8 cellular contexts compared by ENCODE assay signal in the genomic region with DNA sequence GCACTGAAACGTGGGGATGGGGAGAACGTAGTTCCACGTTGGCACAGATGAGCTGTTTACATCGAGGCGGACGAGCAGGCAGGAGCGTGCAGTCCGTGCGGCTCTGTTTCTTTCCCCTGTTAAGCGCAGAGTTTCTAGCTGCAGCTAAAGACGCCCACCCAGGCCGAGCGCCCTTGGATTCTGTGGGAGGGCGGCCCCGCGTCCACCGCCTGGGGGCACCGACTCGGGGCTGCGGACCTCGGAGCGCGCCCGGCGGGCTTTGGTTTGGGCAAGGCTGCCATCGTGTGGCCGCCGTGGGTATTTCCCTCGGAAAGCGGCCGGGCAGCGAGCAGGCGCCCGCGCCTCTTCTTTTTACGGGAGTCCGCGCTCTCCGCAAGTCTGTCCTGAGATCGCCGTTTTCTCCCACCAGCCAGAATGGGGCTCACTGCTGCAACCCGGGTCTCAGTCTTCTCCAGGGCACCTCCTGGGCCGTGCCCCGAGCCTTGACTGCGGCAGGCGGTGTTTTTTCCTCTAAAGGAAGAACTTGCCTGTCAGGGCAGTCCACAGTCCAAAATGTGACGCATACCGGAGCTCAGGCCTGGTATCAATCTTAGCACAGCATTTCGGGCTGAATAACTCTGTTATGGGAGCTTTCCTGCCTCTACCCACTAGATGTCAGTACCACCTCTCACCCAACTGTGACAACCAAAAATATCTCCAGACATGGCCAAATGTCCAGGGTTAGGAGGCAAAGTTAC.
DNase-seq lines count a peak whose midpoint lies in the region; ATAC-seq, FAIRE-seq and TF ChIP-seq lines count a peak whose summit lies in the region.

No MANE protein-coding gene starts in this region.

- H4K20me1 ChIP-seq in HCT116 (ENCODE audit: insufficient read depth) (no peaks in the 10 kb centered on the region), MM.1S (ENCODE audit: insufficient read depth, low read length) (no peaks in the 10 kb centered on the region), HepG2 (ENCODE audit: insufficient read depth, low read length) (no peaks in the 10 kb centered on the region)

- FAIRE-seq in GM12892 (lab: Jason Lieb, UNC) = peak; percentile 40
- peak; percentile 43 for FAIRE-seq in HepG2 (lab: Jason Lieb, UNC)

- TF ChIP-seq CTCF in HCT116 (IDR thresholded peaks at IDR 0.05 in 2 of 3, conservative IDR thresholded peaks at IDR 0.05 in 1 of 3; ENCODE audit: borderline replicate concordance in 1 of 3, insufficient read depth in 1 of 3, low read depth in 2 of 3, low read length in 2 of 3) (peak; percentile 53 to 68 (median 55)), MM.1S (IDR thresholded peaks at IDR 0.05; ENCODE audit: low read length) (peak; percentile 38), HepG2 (CRISPR knock-in tag; IDR thresholded peaks at IDR 0.05) (peak; percentile 85)

- peaks cover 4% of the 10 kb centered on the region for H3K9me3 Mint-ChIP-seq in activated CD4-positive, alpha-beta T cell treated with anti-CD3 and anti-CD28 coated beads for 36 hours (ENCODE audit: low read depth)

- 4% methylated on average over 11 of the region's 49 CpGs for WGBS in HepG2 (ENCODE audit: low lambda C conversion rate)

- CTCF ChIA-PET in HCT116 (lab: Charles Lee) = interaction anchor here (0.7 to 4.2 kb wide), 15 partner anchors 9 to 673 kb away, joined by 3 to 30 read pairs (median 4); no protein-coding TSS in a partner anchor
- CTCF ChIA-PET in activated CD4-positive, alpha-beta T cell treated with anti-CD3 and anti-CD28 coated beads for 36 hours (lab: Charles Lee) = interaction anchor here (0.5 to 7.5 kb wide), 14 partner anchors 10 to 482 kb away, joined by 3 to 67 read pairs (median 4); no protein-coding TSS in a partner anchor
- CTCF ChIA-PET in HepG2 (lab: Yijun Ruan, JAX; ENCODE audit: low intra/inter-chr PET ratio, low total read pairs) = interaction anchor here (1.0 to 1.7 kb wide), 2 partner anchors 115 to 117 kb away, joined by 3 to 12 read pairs; no protein-coding TSS in a partner anchor

- BruUV-seq in HCT116 (replicated peaks; lab: Mats Ljungman, UMichigan) = no TSS peak
- BruUV-seq in HepG2 (replicated peaks; lab: Mats Ljungman, UMichigan) = no TSS peak

- intact Hi-C loops in HCT116 (cut with micrococcal nuclease) (loop anchor here (2.0 to 10.0 kb wide), 2 partner anchors 118 to 344 kb away; no protein-coding TSS in a partner anchor), HepG2 (cut with micrococcal nuclease; ENCODE audit: unreplicated experiment) (loop anchor here (2.0 to 10.0 kb wide), 3 partner anchors 254 to 524 kb away; a partner anchor contains a TSS)
- intact Hi-C loops in activated CD4-positive, alpha-beta T cell treated with anti-CD3 and anti-CD28 coated beads for 36 hours (cut with DNase I, micrococcal nuclease) = loop anchor here (2.0 to 10.0 kb wide), 3 partner anchors 118 to 524 kb away; no protein-coding TSS in a partner anchor

- TF ChIP-seq POLR2A in GM12892 (IDR thresholded peaks at IDR 0.05; ENCODE audit: low read depth, low read length) (no peak), HCT116 (IDR thresholded peaks at IDR 0.05; ENCODE audit: borderline replicate concordance, extremely low read depth, insufficient read depth, insufficient read length) (no peak), HepG2 (IDR thresholded peaks at IDR 0.05; ENCODE audit: insufficient read depth in 1 of 2, low read depth in 2 of 2, low read length in 2 of 2) (no peak)

- no peaks in the 10 kb centered on the region for H3K9me3 ChIP-seq in HCT116 (ENCODE audit: control insufficient read depth in 1 of 2, insufficient read depth in 1 of 2, low read depth in 1 of 2, low read length in 2 of 2)
- no peaks in the 10 kb centered on the region for H3K9me3 ChIP-seq in MM.1S (replicated peaks; ENCODE audit: insufficient read depth, low read length)
- 0 out of 2 replicates have a peak, but pooled peaks cover 8% of the 10 kb centered on the region for H3K9me3 ChIP-seq in HepG2 (ENCODE audit: low read length)

- H2AFZ ChIP-seq in HCT116 (ENCODE audit: low read depth, low read length, poor library complexity, severe bottlenecking) (peak overlapping the region; percentile 91), MM.1S (ENCODE audit: low read length) (peak overlapping the region; percentile 69), HepG2 (ENCODE audit: low read length) (no peak overlapping the region)

- H3K9me2 ChIP-seq in HCT116 (ENCODE audit: insufficient read depth) (no peaks in the 10 kb centered on the region), MM.1S (replicated peaks; ENCODE audit: insufficient read depth, low read length) (no peaks in the 10 kb centered on the region)

- H3K4me3 ChIP-seq in HCT116 (replicated peaks in 1 of 2; ENCODE audit: low read depth in 1 of 2, low read length in 2 of 2) = peak overlapping the region; percentile 43 to 52
- H3K4me3 ChIP-seq in MM.1S (ENCODE audit: low read length) = peak overlapping the region; percentile 54
- H3K4me3 ChIP-seq in HepG2 (replicated peaks in 1 of 3; ENCODE audit: insufficient read depth in 1 of 3, low read depth in 2 of 3, low read length in 3 of 3) = peak overlapping the region; percentile 39 to 65 (median 44); a peak in 5 of 6 replicates

- H3K27ac ChIP-seq in HCT116 (ENCODE audit: low read depth, low read length) (no peak overlapping the region), MM.1S (ENCODE audit: low read length) (peak overlapping the region; percentile 23; the same call in 1 of the 2 replicates), HepG2 (ENCODE audit: extremely low read length, insufficient read depth, low read length) (no peak overlapping the region)

- TF ChIP-seq EP300 in HepG2 (IDR thresholded peaks at IDR 0.05; ENCODE audit: low read depth in 2 of 2, low read length in 2 of 2) (no peak), HepG2 (CRISPR knock-in tag; IDR thresholded peaks at IDR 0.05; ENCODE audit: borderline replicate concordance) (no peak)

- H3K79me2 ChIP-seq in HCT116 (ENCODE audit: insufficient read depth, low read length) = no peaks in the 10 kb centered on the region
- no peaks in the 10 kb centered on the region for H3K79me2 ChIP-seq in MM.1S (ENCODE audit: low read length)
- no peaks in the 10 kb centered on the region for H3K79me2 ChIP-seq in HepG2 (ENCODE audit: insufficient read depth, low read length)

- H3K27me3 ChIP-seq in HCT116 (ENCODE audit: insufficient read depth, low read length) (peaks cover 5% of the 10 kb centered on the region; the same call in 1 of the 2 replicates), MM.1S (replicated peaks; ENCODE audit: insufficient read depth, low read length) (no peaks in the 10 kb centered on the region), HepG2 (ENCODE audit: control insufficient read depth in 1 of 2, insufficient read depth in 2 of 2, low read length in 2 of 2) (peaks cover 0 to 37% of the 10 kb centered on the region in 2 experiments; a peak in 2 of 5 replicates)

- H3K36me3 ChIP-seq in HCT116 (ENCODE audit: control insufficient read depth in 1 of 2, insufficient read depth in 2 of 2, low read length in 2 of 2) = no peaks in the 10 kb centered on the region
- no peaks in the 10 kb centered on the region for H3K36me3 ChIP-seq in MM.1S (replicated peaks; ENCODE audit: insufficient read depth, low read length)
- H3K36me3 ChIP-seq in HepG2 (replicated peaks in 1 of 2; ENCODE audit: control insufficient read depth in 1 of 2, insufficient read depth in 2 of 2, low read length in 2 of 2) = no peaks in the 10 kb centered on the region

- RAD21 ChIA-PET in HCT116 (lab: Charles Lee; ENCODE audit: low non-redundant PET in 1 of 2, low total read pairs in 2 of 2, uncharacterized antibody in 2 of 2, unreplicated experiment in 2 of 2) = no interaction called here

- DNase-seq in GM12892 (ENCODE audit: insufficient read length) = peak; percentile 76
- DNase-seq in HCT116 (ENCODE audit: low read depth, low spot score) = peak; percentile 48
- peak; percentile 52 for DNase-seq in MM.1S
- DNase-seq in activated CD4-positive, alpha-beta T cell treated with anti-CD3 and anti-CD28 coated beads for 36 hours = peak; percentile 79
- peak; percentile 79 for DNase-seq in dedifferentiated amniotic fluid mesenchymal stem cell (ENCODE audit: extremely low spot score)
- peak; percentile 57 for DNase-seq in HepG2 (ENCODE audit: low spot score)
- peak; percentile 25 to 65 for DNase-seq in stimulated activated CD4-positive, alpha-beta T cell treated with anti-CD3 and anti-CD28 coated beads, Interleukin-4, amount 100 ng/mL, for 4 hours
- DNase-seq in NCI-H2107 treated with DMSO at 0.1 percent for 48 hours (lab: John Stamatoyannopoulos, UW; ENCODE audit: unreplicated experiment) = no peak

- POLR2A ChIA-PET in HCT116 (lab: Charles Lee) (no interaction called here), HepG2 (lab: Yijun Ruan, JAX) (no interaction called here)
- POLR2A ChIA-PET in activated CD4-positive, alpha-beta T cell treated with anti-CD3 and anti-CD28 coated beads for 36 hours (lab: Charles Lee) = no interaction called here

- H3K4me2 ChIP-seq in HCT116 (ENCODE audit: low read length) = peak overlapping the region; percentile 72
- H3K4me2 ChIP-seq in MM.1S (ENCODE audit: low read depth, low read length) = peak overlapping the region; percentile 79; the same call in 1 of the 2 replicates
- peak overlapping the region; percentile 73 for H3K4me2 ChIP-seq in HepG2 (ENCODE audit: low read depth, low read length)

- peak overlapping the region; percentile 54 for H3K4me3 Mint-ChIP-seq in activated CD4-positive, alpha-beta T cell treated with anti-CD3 and anti-CD28 coated beads for 36 hours

- H3K4me1 Mint-ChIP-seq in activated CD4-positive, alpha-beta T cell treated with anti-CD3 and anti-CD28 coated beads for 36 hours = peaks cover 4% of the 10 kb centered on the region

- H3K27ac Mint-ChIP-seq in activated CD4-positive, alpha-beta T cell treated with anti-CD3 and anti-CD28 coated beads for 36 hours = no peak overlapping the region

- no peaks in the 10 kb centered on the region for H3K36me3 Mint-ChIP-seq in activated CD4-positive, alpha-beta T cell treated with anti-CD3 and anti-CD28 coated beads for 36 hours (ENCODE audit: low read depth)

- ATAC-seq in HCT116 (peak; percentile 92), HepG2 (peak; percentile 92)
- ATAC-seq in activated CD4-positive, alpha-beta T cell treated with anti-CD3 and anti-CD28 coated beads for 36 hours = peak; percentile 80

- H3K27me3 Mint-ChIP-seq in activated CD4-positive, alpha-beta T cell treated with anti-CD3 and anti-CD28 coated beads for 36 hours = peaks cover 42% of the 10 kb centered on the region

- peak; percentile 63 for TF ChIP-seq RAD21 in HCT116 (IDR thresholded peaks at IDR 0.05; ENCODE audit: low read depth)
- peak; percentile 79 for TF ChIP-seq RAD21 in HepG2 (CRISPR knock-in tag; IDR thresholded peaks at IDR 0.05)

- H3K9ac ChIP-seq in HCT116 (ENCODE audit: low read length) (no peak overlapping the region), MM.1S (ENCODE audit: low read length) (peak overlapping the region; percentile 28; the same call in 1 of the 2 replicates), HepG2 (ENCODE audit: insufficient read depth, low read depth, low read length) (peak overlapping the region; percentile 40)

- in situ Hi-C loops in HepG2 (cut with HindIII; ENCODE audit: extremely low pct_ligation_motif_present, low pct_unique_long_range_greater_than_20kb) = no loop called here

- no peaks in the 10 kb centered on the region for H3F3A ChIP-seq in MM.1S (ENCODE audit: insufficient read depth, low read length)

- H3K4me1 ChIP-seq in HCT116 (ENCODE audit: control insufficient read depth in 1 of 2, insufficient read depth in 2 of 2, low read length in 2 of 2) (peaks cover 2 to 10% of the 10 kb centered on the region in 2 experiments; a peak in 1 of 4 replicates), MM.1S (ENCODE audit: low read length) (no peaks in the 10 kb centered on the region), HepG2 (ENCODE audit: insufficient read depth, low read length) (0 out of 2 replicates have a peak, but pooled peaks cover 5% of the 10 kb centered on the region)
